In genomic region chr22:19148417-19149046, GRCh38 we compare ENCODE assay signal across 1 cellular context.
TF ChIP-seq lines count a peak whose summit lies in the region.

No MANE protein-coding gene starts in this region.

TF ChIP-seq in H1, 55 proteins besides CTCF, POLR2A, EP300 and RAD21:
- TF ChIP-seq SIX5 (IDR thresholded peaks at IDR 0.05; ENCODE audit: low read depth, low read length) (no peak), POU5F1 (IDR thresholded peaks at IDR 0.05; ENCODE audit: low read depth, low read length) (no peak), SP4 (IDR thresholded peaks at IDR 0.05; ENCODE audit: low read length) (no peak), HDAC2 (IDR thresholded peaks at IDR 0.05; ENCODE audit: borderline replicate concordance in 1 of 2, low read depth in 2 of 2, low read length in 2 of 2) (no peak), POLR2AphosphoS5 (IDR thresholded peaks at IDR 0.05; ENCODE audit: low read depth, low read length) (no peak), TBP (IDR thresholded peaks at IDR 0.05; ENCODE audit: low read depth, low read length) (no peak), TAF7 (optimal IDR thresholded peaks at IDR 0.05; ENCODE audit: borderline replicate concordance, low read depth, low read length) (no peak), HDAC6 (IDR thresholded peaks at IDR 0.05; ENCODE audit: low read depth, low read length) (no peak), TEAD4 (IDR thresholded peaks at IDR 0.05; ENCODE audit: low read depth, low read length) (no peak), NANOG (IDR thresholded peaks at IDR 0.05; ENCODE audit: insufficient read depth, low read depth, low read length, poor library complexity, severe bottlenecking) (no peak), CEBPB (IDR thresholded peaks at IDR 0.05; ENCODE audit: low read depth, low read length) (no peak), SIRT6 (IDR thresholded peaks at IDR 0.05; ENCODE audit: low read length) (no peak), TCF12 (IDR thresholded peaks at IDR 0.05; ENCODE audit: low read depth, low read length) (no peak), TAF1 (IDR thresholded peaks at IDR 0.05; ENCODE audit: low read depth, low read length) (no peak), MAX (IDR thresholded peaks at IDR 0.05) (no peak), CREB1 (IDR thresholded peaks at IDR 0.05) (no peak)
- TF ChIP-seq, protein P1, sequence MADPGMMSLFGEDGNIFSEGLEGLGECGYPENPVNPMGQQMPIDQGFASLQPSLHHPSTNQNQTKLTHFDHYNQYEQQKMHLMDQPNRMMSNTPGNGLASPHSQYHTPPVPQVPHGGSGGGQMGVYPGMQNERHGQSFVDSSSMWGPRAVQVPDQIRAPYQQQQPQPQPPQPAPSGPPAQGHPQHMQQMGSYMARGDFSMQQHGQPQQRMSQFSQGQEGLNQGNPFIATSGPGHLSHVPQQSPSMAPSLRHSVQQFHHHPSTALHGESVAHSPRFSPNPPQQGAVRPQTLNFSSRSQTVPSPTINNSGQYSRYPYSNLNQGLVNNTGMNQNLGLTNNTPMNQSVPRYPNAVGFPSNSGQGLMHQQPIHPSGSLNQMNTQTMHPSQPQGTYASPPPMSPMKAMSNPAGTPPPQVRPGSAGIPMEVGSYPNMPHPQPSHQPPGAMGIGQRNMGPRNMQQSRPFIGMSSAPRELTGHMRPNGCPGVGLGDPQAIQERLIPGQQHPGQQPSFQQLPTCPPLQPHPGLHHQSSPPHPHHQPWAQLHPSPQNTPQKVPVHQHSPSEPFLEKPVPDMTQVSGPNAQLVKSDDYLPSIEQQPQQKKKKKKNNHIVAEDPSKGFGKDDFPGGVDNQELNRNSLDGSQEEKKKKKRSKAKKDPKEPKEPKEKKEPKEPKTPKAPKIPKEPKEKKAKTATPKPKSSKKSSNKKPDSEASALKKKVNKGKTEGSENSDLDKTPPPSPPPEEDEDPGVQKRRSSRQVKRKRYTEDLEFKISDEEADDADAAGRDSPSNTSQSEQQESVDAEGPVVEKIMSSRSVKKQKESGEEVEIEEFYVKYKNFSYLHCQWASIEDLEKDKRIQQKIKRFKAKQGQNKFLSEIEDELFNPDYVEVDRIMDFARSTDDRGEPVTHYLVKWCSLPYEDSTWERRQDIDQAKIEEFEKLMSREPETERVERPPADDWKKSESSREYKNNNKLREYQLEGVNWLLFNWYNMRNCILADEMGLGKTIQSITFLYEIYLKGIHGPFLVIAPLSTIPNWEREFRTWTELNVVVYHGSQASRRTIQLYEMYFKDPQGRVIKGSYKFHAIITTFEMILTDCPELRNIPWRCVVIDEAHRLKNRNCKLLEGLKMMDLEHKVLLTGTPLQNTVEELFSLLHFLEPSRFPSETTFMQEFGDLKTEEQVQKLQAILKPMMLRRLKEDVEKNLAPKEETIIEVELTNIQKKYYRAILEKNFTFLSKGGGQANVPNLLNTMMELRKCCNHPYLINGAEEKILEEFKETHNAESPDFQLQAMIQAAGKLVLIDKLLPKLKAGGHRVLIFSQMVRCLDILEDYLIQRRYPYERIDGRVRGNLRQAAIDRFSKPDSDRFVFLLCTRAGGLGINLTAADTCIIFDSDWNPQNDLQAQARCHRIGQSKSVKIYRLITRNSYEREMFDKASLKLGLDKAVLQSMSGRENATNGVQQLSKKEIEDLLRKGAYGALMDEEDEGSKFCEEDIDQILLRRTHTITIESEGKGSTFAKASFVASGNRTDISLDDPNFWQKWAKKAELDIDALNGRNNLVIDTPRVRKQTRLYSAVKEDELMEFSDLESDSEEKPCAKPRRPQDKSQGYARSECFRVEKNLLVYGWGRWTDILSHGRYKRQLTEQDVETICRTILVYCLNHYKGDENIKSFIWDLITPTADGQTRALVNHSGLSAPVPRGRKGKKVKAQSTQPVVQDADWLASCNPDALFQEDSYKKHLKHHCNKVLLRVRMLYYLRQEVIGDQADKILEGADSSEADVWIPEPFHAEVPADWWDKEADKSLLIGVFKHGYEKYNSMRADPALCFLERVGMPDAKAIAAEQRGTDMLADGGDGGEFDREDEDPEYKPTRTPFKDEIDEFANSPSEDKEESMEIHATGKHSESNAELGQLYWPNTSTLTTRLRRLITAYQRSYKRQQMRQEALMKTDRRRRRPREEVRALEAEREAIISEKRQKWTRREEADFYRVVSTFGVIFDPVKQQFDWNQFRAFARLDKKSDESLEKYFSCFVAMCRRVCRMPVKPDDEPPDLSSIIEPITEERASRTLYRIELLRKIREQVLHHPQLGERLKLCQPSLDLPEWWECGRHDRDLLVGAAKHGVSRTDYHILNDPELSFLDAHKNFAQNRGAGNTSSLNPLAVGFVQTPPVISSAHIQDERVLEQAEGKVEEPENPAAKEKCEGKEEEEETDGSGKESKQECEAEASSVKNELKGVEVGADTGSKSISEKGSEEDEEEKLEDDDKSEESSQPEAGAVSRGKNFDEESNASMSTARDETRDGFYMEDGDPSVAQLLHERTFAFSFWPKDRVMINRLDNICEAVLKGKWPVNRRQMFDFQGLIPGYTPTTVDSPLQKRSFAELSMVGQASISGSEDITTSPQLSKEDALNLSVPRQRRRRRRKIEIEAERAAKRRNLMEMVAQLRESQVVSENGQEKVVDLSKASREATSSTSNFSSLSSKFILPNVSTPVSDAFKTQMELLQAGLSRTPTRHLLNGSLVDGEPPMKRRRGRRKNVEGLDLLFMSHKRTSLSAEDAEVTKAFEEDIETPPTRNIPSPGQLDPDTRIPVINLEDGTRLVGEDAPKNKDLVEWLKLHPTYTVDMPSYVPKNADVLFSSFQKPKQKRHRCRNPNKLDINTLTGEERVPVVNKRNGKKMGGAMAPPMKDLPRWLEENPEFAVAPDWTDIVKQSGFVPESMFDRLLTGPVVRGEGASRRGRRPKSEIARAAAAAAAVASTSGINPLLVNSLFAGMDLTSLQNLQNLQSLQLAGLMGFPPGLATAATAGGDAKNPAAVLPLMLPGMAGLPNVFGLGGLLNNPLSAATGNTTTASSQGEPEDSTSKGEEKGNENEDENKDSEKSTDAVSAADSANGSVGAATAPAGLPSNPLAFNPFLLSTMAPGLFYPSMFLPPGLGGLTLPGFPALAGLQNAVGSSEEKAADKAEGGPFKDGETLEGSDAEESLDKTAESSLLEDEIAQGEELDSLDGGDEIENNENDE (IDR thresholded peaks at IDR 0.05; ENCODE audit: insufficient replicate concordance, low read length), result no peak
